In genomic region chr17:29568331-29569244, GRCh38 we compare ENCODE assay signal across 1 cellular context.
TF ChIP-seq lines count a peak whose summit lies in the region.

Gene TP53I13, plus strand, starts transcription at chr17:29568701. Its CDS starts 58 bp downstream, at chr17:29568759.

TF ChIP-seq in HepG2, 621 proteins besides CTCF, POLR2A, EP300 and RAD21 (continued from another document and continues in another):
- TF ChIP-seq, protein P1, sequence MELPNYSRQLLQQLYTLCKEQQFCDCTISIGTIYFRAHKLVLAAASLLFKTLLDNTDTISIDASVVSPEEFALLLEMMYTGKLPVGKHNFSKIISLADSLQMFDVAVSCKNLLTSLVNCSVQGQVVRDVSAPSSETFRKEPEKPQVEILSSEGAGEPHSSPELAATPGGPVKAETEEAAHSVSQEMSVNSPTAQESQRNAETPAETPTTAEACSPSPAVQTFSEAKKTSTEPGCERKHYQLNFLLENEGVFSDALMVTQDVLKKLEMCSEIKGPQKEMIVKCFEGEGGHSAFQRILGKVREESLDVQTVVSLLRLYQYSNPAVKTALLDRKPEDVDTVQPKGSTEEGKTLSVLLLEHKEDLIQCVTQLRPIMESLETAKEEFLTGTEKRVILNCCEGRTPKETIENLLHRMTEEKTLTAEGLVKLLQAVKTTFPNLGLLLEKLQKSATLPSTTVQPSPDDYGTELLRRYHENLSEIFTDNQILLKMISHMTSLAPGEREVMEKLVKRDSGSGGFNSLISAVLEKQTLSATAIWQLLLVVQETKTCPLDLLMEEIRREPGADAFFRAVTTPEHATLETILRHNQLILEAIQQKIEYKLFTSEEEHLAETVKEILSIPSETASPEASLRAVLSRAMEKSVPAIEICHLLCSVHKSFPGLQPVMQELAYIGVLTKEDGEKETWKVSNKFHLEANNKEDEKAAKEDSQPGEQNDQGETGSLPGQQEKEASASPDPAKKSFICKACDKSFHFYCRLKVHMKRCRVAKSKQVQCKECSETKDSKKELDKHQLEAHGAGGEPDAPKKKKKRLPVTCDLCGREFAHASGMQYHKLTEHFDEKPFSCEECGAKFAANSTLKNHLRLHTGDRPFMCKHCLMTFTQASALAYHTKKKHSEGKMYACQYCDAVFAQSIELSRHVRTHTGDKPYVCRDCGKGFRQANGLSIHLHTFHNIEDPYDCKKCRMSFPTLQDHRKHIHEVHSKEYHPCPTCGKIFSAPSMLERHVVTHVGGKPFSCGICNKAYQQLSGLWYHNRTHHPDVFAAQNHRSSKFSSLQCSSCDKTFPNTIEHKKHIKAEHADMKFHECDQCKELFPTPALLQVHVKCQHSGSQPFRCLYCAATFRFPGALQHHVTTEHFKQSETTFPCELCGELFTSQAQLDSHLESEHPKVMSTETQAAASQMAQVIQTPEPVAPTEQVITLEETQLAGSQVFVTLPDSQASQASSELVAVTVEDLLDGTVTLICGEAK (IDR thresholded peaks at IDR 0.05), result no peak
- TF ChIP-seq, protein P1 (CRISPR knock-in tag; IDR thresholded peaks at IDR 0.05), result peak; percentile 44; the same call in 1 of the 2 replicates
- TF ChIP-seq SNAI1 (CRISPR knock-in tag; IDR thresholded peaks at IDR 0.05; ENCODE audit: borderline replicate concordance) (peak; percentile 54; the same call in 1 of the 2 replicates), POGZ (CRISPR knock-in tag; IDR thresholded peaks at IDR 0.05) (peak; percentile 52; the same call in 1 of the 2 replicates), PREB (CRISPR knock-in tag; IDR thresholded peaks at IDR 0.05) (no peak), SYNCRIP (IDR thresholded peaks at IDR 0.05; ENCODE audit: insufficient read depth, low read depth, low read length) (no peak), HNRNPLL (IDR thresholded peaks at IDR 0.05; ENCODE audit: low read depth, low read length, poor library complexity, severe bottlenecking) (peak; percentile 38), RXRB (CRISPR knock-in tag; IDR thresholded peaks at IDR 0.05; ENCODE audit: borderline replicate concordance) (no peak), SPEN (CRISPR knock-in tag; IDR thresholded peaks at IDR 0.05; ENCODE audit: low read depth) (peak; percentile 66; the same call in 1 of the 2 replicates), KLF12 (CRISPR knock-in tag; IDR thresholded peaks at IDR 0.05; ENCODE audit: borderline replicate concordance) (peak; percentile 74; the same call in 1 of the 2 replicates), KDM2A (CRISPR knock-in tag; IDR thresholded peaks at IDR 0.05; ENCODE audit: borderline replicate concordance, low read depth) (peak; percentile 75; the same call in 1 of the 2 replicates), CCDC6 (CRISPR knock-in tag; IDR thresholded peaks at IDR 0.05) (peak; percentile 67; the same call in 1 of the 2 replicates), ZFX (CRISPR knock-in tag; IDR thresholded peaks at IDR 0.05; ENCODE audit: low read depth) (peak; percentile 96), POLR2G (IDR thresholded peaks at IDR 0.05; ENCODE audit: low read depth, low read length) (peak; percentile 76), ZNF577 (CRISPR knock-in tag; IDR thresholded peaks at IDR 0.05; ENCODE audit: borderline replicate concordance, low read depth) (no peak), ISL2 (CRISPR knock-in tag; IDR thresholded peaks at IDR 0.05) (0 out of 2 replicates have a peak, but pooled peaks have one; percentile 12), ZSCAN25 (CRISPR knock-in tag; IDR thresholded peaks at IDR 0.05) (no peak), SIN3A (IDR thresholded peaks at IDR 0.05; ENCODE audit: borderline replicate concordance, low read depth, low read length) (0 out of 2 replicates have a peak, but pooled peaks have one; percentile 33), TAF1 (CRISPR knock-in tag; IDR thresholded peaks at IDR 0.05) (peak; percentile 63), ZNF383 (CRISPR knock-in tag; IDR thresholded peaks at IDR 0.05; ENCODE audit: borderline replicate concordance) (no peak), ZNF678 (CRISPR knock-in tag; IDR thresholded peaks at IDR 0.05) (peak; percentile 49; the same call in 1 of the 2 replicates), ZFP37 (CRISPR knock-in tag; IDR thresholded peaks at IDR 0.05; ENCODE audit: borderline replicate concordance) (no peak), TBX2 (CRISPR knock-in tag; IDR thresholded peaks at IDR 0.05; ENCODE audit: borderline replicate concordance) (peak; percentile 35; the same call in 1 of the 2 replicates), MXD1 (CRISPR knock-in tag; IDR thresholded peaks at IDR 0.05) (peak; percentile 66), ZNF772 (CRISPR knock-in tag; IDR thresholded peaks at IDR 0.05) (peak; percentile 11; the same call in 1 of the 2 replicates), HDAC1 (CRISPR knock-in tag; IDR thresholded peaks at IDR 0.05) (peak; percentile 62), JUND (CRISPR knock-in tag; IDR thresholded peaks at IDR 0.05) (no peak), ATAD3A (CRISPR knock-in tag; IDR thresholded peaks at IDR 0.05) (no peak), ELF1 (CRISPR knock-in tag; IDR thresholded peaks at IDR 0.05) (0 out of 2 replicates have a peak, but pooled peaks have one; percentile 12), ZNF546 (CRISPR knock-in tag; conservative IDR thresholded peaks at IDR 0.05) (no peak), DNMT3B (CRISPR knock-in tag; conservative IDR thresholded peaks at IDR 0.05) (peak; percentile 59; the same call in 1 of the 2 replicates), SRSF1 (optimal IDR thresholded peaks at IDR 0.05; ENCODE audit: low read depth, low read length) (peak; percentile 55), ZNF660 (CRISPR knock-in tag; IDR thresholded peaks at IDR 0.05; ENCODE audit: borderline replicate concordance, low read depth) (no peak)
- TF ChIP-seq, protein P2, sequence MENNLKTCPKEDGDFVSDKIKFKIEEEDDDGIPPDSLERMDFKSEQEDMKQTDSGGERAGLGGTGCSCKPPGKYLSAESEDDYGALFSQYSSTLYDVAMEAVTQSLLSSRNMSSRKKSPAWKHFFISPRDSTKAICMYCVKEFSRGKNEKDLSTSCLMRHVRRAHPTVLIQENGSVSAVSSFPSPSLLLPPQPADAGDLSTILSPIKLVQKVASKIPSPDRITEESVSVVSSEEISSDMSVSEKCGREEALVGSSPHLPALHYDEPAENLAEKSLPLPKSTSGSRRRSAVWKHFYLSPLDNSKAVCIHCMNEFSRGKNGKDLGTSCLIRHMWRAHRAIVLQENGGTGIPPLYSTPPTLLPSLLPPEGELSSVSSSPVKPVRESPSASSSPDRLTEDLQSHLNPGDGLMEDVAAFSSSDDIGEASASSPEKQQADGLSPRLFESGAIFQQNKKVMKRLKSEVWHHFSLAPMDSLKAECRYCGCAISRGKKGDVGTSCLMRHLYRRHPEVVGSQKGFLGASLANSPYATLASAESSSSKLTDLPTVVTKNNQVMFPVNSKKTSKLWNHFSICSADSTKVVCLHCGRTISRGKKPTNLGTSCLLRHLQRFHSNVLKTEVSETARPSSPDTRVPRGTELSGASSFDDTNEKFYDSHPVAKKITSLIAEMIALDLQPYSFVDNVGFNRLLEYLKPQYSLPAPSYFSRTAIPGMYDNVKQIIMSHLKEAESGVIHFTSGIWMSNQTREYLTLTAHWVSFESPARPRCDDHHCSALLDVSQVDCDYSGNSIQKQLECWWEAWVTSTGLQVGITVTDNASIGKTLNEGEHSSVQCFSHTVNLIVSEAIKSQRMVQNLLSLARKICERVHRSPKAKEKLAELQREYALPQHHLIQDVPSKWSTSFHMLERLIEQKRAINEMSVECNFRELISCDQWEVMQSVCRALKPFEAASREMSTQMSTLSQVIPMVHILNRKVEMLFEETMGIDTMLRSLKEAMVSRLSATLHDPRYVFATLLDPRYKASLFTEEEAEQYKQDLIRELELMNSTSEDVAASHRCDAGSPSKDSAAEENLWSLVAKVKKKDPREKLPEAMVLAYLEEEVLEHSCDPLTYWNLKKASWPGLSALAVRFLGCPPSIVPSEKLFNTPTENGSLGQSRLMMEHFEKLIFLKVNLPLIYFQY (CRISPR knock-in tag; IDR thresholded peaks at IDR 0.05; ENCODE audit: borderline replicate concordance), result peak; percentile 82; the same call in 1 of the 2 replicates
- TF ChIP-seq, protein P3, sequence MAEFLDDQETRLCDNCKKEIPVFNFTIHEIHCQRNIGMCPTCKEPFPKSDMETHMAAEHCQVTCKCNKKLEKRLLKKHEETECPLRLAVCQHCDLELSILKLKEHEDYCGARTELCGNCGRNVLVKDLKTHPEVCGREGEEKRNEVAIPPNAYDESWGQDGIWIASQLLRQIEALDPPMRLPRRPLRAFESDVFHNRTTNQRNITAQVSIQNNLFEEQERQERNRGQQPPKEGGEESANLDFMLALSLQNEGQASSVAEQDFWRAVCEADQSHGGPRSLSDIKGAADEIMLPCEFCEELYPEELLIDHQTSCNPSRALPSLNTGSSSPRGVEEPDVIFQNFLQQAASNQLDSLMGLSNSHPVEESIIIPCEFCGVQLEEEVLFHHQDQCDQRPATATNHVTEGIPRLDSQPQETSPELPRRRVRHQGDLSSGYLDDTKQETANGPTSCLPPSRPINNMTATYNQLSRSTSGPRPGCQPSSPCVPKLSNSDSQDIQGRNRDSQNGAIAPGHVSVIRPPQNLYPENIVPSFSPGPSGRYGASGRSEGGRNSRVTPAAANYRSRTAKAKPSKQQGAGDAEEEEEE (CRISPR knock-in tag; IDR thresholded peaks at IDR 0.05; ENCODE audit: borderline replicate concordance), result 0 out of 2 replicates have a peak, but pooled peaks have one; percentile 46
- TF ChIP-seq, protein P4, sequence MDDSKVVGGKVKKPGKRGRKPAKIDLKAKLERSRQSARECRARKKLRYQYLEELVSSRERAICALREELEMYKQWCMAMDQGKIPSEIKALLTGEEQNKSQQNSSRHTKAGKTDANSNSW (CRISPR knock-in tag; IDR thresholded peaks at IDR 0.05; ENCODE audit: borderline replicate concordance), result no peak
- TF ChIP-seq, protein P5, sequence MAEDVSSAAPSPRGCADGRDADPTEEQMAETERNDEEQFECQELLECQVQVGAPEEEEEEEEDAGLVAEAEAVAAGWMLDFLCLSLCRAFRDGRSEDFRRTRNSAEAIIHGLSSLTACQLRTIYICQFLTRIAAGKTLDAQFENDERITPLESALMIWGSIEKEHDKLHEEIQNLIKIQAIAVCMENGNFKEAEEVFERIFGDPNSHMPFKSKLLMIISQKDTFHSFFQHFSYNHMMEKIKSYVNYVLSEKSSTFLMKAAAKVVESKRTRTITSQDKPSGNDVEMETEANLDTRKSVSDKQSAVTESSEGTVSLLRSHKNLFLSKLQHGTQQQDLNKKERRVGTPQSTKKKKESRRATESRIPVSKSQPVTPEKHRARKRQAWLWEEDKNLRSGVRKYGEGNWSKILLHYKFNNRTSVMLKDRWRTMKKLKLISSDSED (CRISPR knock-in tag; IDR thresholded peaks at IDR 0.05), result 0 out of 2 replicates have a peak, but pooled peaks have one; percentile 37
- TF ChIP-seq, protein P6, sequence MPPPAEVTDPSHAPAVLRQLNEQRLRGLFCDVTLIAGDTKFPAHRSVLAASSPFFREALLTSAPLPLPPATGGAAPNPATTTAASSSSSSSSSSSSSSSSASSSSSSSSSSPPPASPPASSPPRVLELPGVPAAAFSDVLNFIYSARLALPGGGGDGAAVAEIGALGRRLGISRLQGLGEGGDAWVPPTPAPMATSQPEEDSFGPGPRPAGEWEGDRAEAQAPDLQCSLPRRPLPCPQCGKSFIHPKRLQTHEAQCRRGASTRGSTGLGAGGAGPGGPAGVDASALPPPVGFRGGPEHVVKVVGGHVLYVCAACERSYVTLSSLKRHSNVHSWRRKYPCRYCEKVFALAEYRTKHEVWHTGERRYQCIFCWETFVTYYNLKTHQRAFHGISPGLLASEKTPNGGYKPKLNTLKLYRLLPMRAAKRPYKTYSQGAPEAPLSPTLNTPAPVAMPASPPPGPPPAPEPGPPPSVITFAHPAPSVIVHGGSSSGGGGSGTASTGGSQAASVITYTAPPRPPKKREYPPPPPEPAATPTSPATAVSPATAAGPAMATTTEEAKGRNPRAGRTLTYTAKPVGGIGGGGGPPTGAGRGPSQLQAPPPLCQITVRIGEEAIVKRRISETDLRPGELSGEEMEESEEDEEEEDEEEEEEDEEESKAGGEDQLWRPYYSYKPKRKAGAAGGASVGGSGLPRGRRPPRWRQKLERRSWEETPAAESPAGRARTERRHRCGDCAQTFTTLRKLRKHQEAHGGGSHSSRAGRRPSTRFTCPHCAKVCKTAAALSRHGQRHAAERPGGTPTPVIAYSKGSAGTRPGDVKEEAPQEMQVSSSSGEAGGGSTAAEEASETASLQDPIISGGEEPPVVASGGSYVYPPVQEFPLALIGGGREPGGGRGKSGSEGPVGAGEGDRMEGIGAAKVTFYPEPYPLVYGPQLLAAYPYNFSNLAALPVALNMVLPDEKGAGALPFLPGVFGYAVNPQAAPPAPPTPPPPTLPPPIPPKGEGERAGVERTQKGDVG (CRISPR knock-in tag; IDR thresholded peaks at IDR 0.05; ENCODE audit: borderline replicate concordance), result 0 out of 2 replicates have a peak, but pooled peaks have one; percentile 47
